ENCODE assay signal across 14 cellular contexts in the genomic region with DNA sequence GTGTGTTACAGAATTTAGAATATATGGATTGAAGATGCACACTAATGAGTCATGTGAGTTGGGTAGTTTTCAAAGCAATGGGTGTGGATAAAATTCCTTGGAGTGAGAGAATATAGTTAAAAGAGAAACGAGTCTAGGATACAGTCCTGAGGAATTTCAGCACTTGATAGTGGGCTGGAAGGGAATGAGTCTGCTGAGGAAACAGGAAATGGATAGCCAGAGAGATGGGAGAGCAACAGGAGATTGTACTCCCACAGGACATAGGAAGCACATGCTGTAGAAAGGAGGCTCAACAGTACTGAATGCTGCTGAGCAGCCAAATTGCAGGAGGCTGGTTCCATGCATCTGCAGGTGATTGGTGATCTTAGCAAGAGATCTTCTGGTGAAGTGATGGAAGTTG.
A peak's percentile ranks its signal among the peaks of the same experiment; 100 is the strongest.
DNase-seq lines count a peak whose midpoint lies in the region; TF ChIP-seq lines count a peak whose summit lies in the region.
"Had no signal": no experiment of that assay in that cellular context is flagged by ENCODE, and none has a peak within 500 bp of the region (broad histone marks: within the 10 kb centered on the region; RNA-seq: fewer than 3 reads in every experiment).

No MANE protein-coding gene starts in this region.

- H3K79me2 ChIP-seq in smooth muscle cell (ENCODE audit: low read depth): no peaks in the 10 kb centered on the region

- H3K9ac ChIP-seq in smooth muscle cell (ENCODE audit: low read depth): no peak overlapping the region
- H3K9ac ChIP-seq: BLaER1, SK-N-SH had no signal

- peaks cover 8% of the 10 kb centered on the region; the same call in 1 of the 2 replicates for H3K9me3 Mint-ChIP-seq in HFFc6
- no peaks in the 10 kb centered on the region for H3K9me3 Mint-ChIP-seq in activated naive CD8-positive, alpha-beta T cell treated with anti-CD3 and anti-CD28 coated beads for 36 hours

- peak overlapping the region; percentile 31 for H3K4me3 Mint-ChIP-seq in HFFc6
- H3K4me3 Mint-ChIP-seq in activated naive CD8-positive, alpha-beta T cell treated with anti-CD3 and anti-CD28 coated beads for 36 hours: no peak overlapping the region
- H3K4me3 Mint-ChIP-seq: CD8-positive, alpha-beta memory T cell had no signal

- no peaks in the 10 kb centered on the region for H3K36me3 ChIP-seq in brain microvascular endothelial cell (replicated peaks)
- H3K36me3 ChIP-seq in smooth muscle cell (ENCODE audit: low read depth): no peaks in the 10 kb centered on the region
- H3K36me3 ChIP-seq: BLaER1 had no signal

- peaks cover 41% of the 10 kb centered on the region for H3K36me3 Mint-ChIP-seq in HFFc6 (ENCODE audit: low read depth)
- no peaks in the 10 kb centered on the region for H3K36me3 Mint-ChIP-seq in activated naive CD8-positive, alpha-beta T cell treated with anti-CD3 and anti-CD28 coated beads for 36 hours
- H3K36me3 Mint-ChIP-seq: CD8-positive, alpha-beta memory T cell had no signal

- 15% methylated on average over 1 of the region's 1 CpG for WGBS in smooth muscle cell (ENCODE audit: low lambda C conversion rate)

- H3K27ac ChIP-seq in brain microvascular endothelial cell (peak overlapping the region; percentile 59), smooth muscle cell (ENCODE audit: low read depth) (peak overlapping the region; percentile 10)
- H3K27ac ChIP-seq: BLaER1 had no signal

- H3K4me3 ChIP-seq in brain microvascular endothelial cell (ENCODE audit: low read depth, low read length) (no peak overlapping the region), smooth muscle cell (no peak overlapping the region)
- H3K4me3 ChIP-seq: BLaER1 had no signal

- peaks cover 33% of the 10 kb centered on the region for H3K4me1 Mint-ChIP-seq in HFFc6 (ENCODE audit: low read depth)
- no peaks in the 10 kb centered on the region for H3K4me1 Mint-ChIP-seq in activated naive CD8-positive, alpha-beta T cell treated with anti-CD3 and anti-CD28 coated beads for 36 hours
- H3K4me1 Mint-ChIP-seq: CD8-positive, alpha-beta memory T cell had no signal

- H3K27me3 Mint-ChIP-seq in HFFc6 (ENCODE audit: insufficient read depth): no peaks in the 10 kb centered on the region; the same call in 1 of the 2 replicates
- H3K27me3 Mint-ChIP-seq in activated naive CD8-positive, alpha-beta T cell treated with anti-CD3 and anti-CD28 coated beads for 36 hours: no peaks in the 10 kb centered on the region
- H3K27me3 Mint-ChIP-seq: CD8-positive, alpha-beta memory T cell had no signal

- in situ Hi-C loops in brain microvascular endothelial cell (cut with HindIII; ENCODE audit: low pct_ligation_motif_present, low sequenced_read_pairs): no loop called here

- H3K9me3 ChIP-seq in smooth muscle cell (replicated peaks; ENCODE audit: low read depth): no peaks in the 10 kb centered on the region
- H3K9me3 ChIP-seq: BLaER1, SK-N-SH had no signal

- DNase-seq in HFFc6: peak; percentile 8
- peak; percentile 46 for DNase-seq in brain microvascular endothelial cell
- peak; percentile 35 for DNase-seq in iris pigment epithelial cell (ENCODE audit: low read depth)
- DNase-seq in smooth muscle cell (lab: John Stamatoyannopoulos, UW; ENCODE audit: unreplicated experiment): no peak
- DNase-seq in SK-N-DZ (ENCODE audit: low spot score): no peak
- no peak for DNase-seq in activated naive CD8-positive, alpha-beta T cell treated with anti-CD3 and anti-CD28 coated beads for 36 hours
- DNase-seq in NCI-H2227 (lab: John Stamatoyannopoulos, UW; ENCODE audit: unreplicated experiment): no peak
- DNase-seq: CD8-positive, alpha-beta memory T cell; H7; NCI-H1417 treated with DMSO at 0.1 percent for 48 hours; NCI-H2029; NCI-H526 treated with DMSO at 0.1 percent for 48 hours; SK-N-SH had no signal

- peak overlapping the region; percentile 75 for H3K27ac Mint-ChIP-seq in HFFc6
- no peak overlapping the region for H3K27ac Mint-ChIP-seq in activated naive CD8-positive, alpha-beta T cell treated with anti-CD3 and anti-CD28 coated beads for 36 hours
- H3K27ac Mint-ChIP-seq: CD8-positive, alpha-beta memory T cell had no signal

- H4K20me1 ChIP-seq in smooth muscle cell (ENCODE audit: low read depth): no peaks in the 10 kb centered on the region
- H4K20me1 ChIP-seq: BLaER1 had no signal

- H3K27me3 ChIP-seq in brain microvascular endothelial cell (replicated peaks) (no peaks in the 10 kb centered on the region), smooth muscle cell (ENCODE audit: low read depth) (no peaks in the 10 kb centered on the region)
- H3K27me3 ChIP-seq: BLaER1 had no signal

- peak overlapping the region; percentile 15 for H3K4me2 ChIP-seq in smooth muscle cell
- H3K4me2 ChIP-seq: BLaER1, SK-N-SH had no signal

- H3K4me1 ChIP-seq in smooth muscle cell (ENCODE audit: low read depth): peaks cover 5% of the 10 kb centered on the region
- H3K4me1 ChIP-seq: BLaER1 had no signal

- H2AFZ ChIP-seq in smooth muscle cell (ENCODE audit: low read depth): no peak overlapping the region

- no peaks in the 10 kb centered on the region for H3F3A ChIP-seq in smooth muscle cell (ENCODE audit: low read depth)

- TF ChIP-seq CTCF in HFFc6 (IDR thresholded peaks at IDR 0.05) (no peak), brain microvascular endothelial cell (IDR thresholded peaks at IDR 0.05; ENCODE audit: low read depth, low read length, missing control alignments) (no peak), smooth muscle cell (IDR thresholded peaks at IDR 0.05; ENCODE audit: borderline replicate concordance, insufficient read depth, poor library complexity, severe bottlenecking) (no peak)

Comparison
In these comparisons a context has a peak if more than half of its experiments do, and no peak if none do; other contexts are left out.
1. DNase-seq: peak in HFFc6 (single experiment), brain microvascular endothelial cell (single experiment) and iris pigment epithelial cell (single experiment); none in smooth muscle cell (single experiment), SK-N-DZ (single experiment), activated naive CD8-positive, alpha-beta T cell treated with anti-CD3 and anti-CD28 coated beads for 36 hours (single experiment) and NCI-H2227 (single experiment).